ENCODE assay signal across 8 cellular contexts in the genomic region with DNA sequence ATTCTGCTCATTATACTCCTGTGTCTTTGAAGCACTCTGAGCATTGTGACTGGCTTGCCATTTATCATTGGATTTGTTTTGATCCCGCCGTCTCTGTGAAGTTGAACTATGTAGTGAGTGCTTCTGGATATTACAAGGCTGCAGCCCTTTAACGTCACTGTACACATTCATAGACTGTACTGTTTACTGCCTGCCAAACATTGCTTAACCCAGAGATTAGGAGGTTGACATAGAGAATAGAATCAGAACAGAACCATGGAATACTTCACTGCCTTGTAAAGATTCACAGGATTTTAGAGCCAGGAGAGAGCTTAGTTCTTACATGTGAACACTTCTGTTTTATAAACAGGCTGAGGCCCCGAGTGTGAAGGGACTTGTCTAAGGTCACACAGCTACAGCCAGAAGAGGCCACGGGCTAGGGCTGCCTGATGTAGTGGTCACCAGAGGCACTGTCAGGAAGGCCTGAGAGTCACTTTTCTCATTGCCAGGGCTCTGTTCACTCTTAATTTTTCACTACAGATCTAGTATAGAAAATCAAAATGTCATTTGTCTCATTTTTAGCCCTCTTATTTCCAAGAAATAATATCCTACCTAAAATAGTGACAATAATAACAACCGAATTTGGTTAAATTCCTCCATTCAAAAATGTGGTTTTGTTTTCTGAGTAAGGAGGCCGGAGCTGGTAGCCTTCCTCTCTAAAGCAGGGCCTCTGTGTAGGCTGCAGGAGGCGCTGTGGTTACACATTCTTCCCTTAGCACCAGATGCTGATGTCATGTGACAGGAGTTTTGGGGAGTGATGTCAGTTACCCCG.
DNase-seq lines count a peak whose midpoint lies in the region; ATAC-seq and TF ChIP-seq lines count a peak whose summit lies in the region.

No MANE protein-coding gene starts in this region.

- no peaks in the 10 kb centered on the region for H4K20me1 ChIP-seq in PC-3 (ENCODE audit: low read length)

- CTCF ChIA-PET in PC-3 (lab: Charles Lee): interaction anchor here (1.0 kb wide), 2 partner anchors 54 to 115 kb away, joined by 4 to 5 read pairs; no protein-coding TSS in a partner anchor

- no peaks in the 10 kb centered on the region for H3K4me1 Mint-ChIP-seq in activated naive CD8-positive, alpha-beta T cell treated with anti-CD3 and anti-CD28 coated beads, Interleukin-2, amount 50 U/mL, for 24 hours

- H3K36me3 Mint-ChIP-seq in activated naive CD8-positive, alpha-beta T cell treated with anti-CD3 and anti-CD28 coated beads, Interleukin-2, amount 50 U/mL, for 24 hours (ENCODE audit: low read depth): peaks cover 69% of the 10 kb centered on the region

- TF ChIP-seq CTCF in PC-3 (conservative IDR thresholded peaks at IDR 0.05; ENCODE audit: low read depth, low read length) (peak; percentile 86), left ventricle myocardium inferior (IDR thresholded peaks at IDR 0.05; ENCODE audit: borderline replicate concordance) (peak; percentile 76)

- H3K9me3 ChIP-seq in PC-3 (ENCODE audit: low read length): no peaks in the 10 kb centered on the region
- H3K9me3 ChIP-seq in left ventricle myocardium inferior (replicated peaks): no peaks in the 10 kb centered on the region

- no peak overlapping the region for H3K9ac ChIP-seq in PC-3 (ENCODE audit: low read length)

- H3K4me3 ChIP-seq in PC-3 (ENCODE audit: low read length): no peak overlapping the region
- no peak overlapping the region for H3K4me3 ChIP-seq in left ventricle myocardium inferior

- no peak overlapping the region for H3K4me2 ChIP-seq in PC-3 (ENCODE audit: low read length)

- POLR2A ChIA-PET in PC-3 (lab: Charles Lee; ENCODE audit: unreplicated experiment): no interaction called here

- intact Hi-C loops in PC-3 (cut with micrococcal nuclease) (loop anchor here (1.0 kb wide), 1 partner anchor 54 kb away; no protein-coding TSS in a partner anchor), left ventricle myocardium inferior (cut with micrococcal nuclease) (no loop called here)

- H3K27me3 ChIP-seq in PC-3 (ENCODE audit: low read length) (no peaks in the 10 kb centered on the region), left ventricle myocardium inferior (ENCODE audit: low read depth) (no peaks in the 10 kb centered on the region)

- H3K4me1 ChIP-seq in PC-3 (ENCODE audit: insufficient read depth, low read length) (no peaks in the 10 kb centered on the region), left ventricle myocardium inferior (peaks cover 26% of the 10 kb centered on the region)

- ATAC-seq in HG02610 (IDR thresholded peaks at IDR 0.05; ENCODE audit: unreplicated experiment) (peak; percentile 62), PC-3 (peak; percentile 73), GM18517 (IDR thresholded peaks at IDR 0.05; ENCODE audit: unreplicated experiment) (no peak)
- peak; percentile 73 for ATAC-seq in activated naive CD8-positive, alpha-beta T cell treated with anti-CD3 and anti-CD28 coated beads, Interleukin-2, amount 50 U/mL, for 24 hours

- H3K9me2 ChIP-seq in PC-3 (replicated peaks; ENCODE audit: low read length): no peaks in the 10 kb centered on the region

- H3K36me3 ChIP-seq in PC-3 (ENCODE audit: low read depth, low read length): peaks cover 75% of the 10 kb centered on the region
- peaks cover 77% of the 10 kb centered on the region for H3K36me3 ChIP-seq in left ventricle myocardium inferior

- BruUV-seq in PC-3 (replicated peaks; lab: Mats Ljungman, UMichigan): no TSS peak

- H3F3A ChIP-seq in PC-3 (ENCODE audit: low read length, unreplicated experiment): no peaks in the 10 kb centered on the region

- no peak overlapping the region for H3K27ac Mint-ChIP-seq in activated naive CD8-positive, alpha-beta T cell treated with anti-CD3 and anti-CD28 coated beads, Interleukin-2, amount 50 U/mL, for 24 hours

- no peaks in the 10 kb centered on the region for H3K79me2 ChIP-seq in PC-3 (ENCODE audit: low read length)

- no peak overlapping the region for H3K4me3 Mint-ChIP-seq in activated naive CD8-positive, alpha-beta T cell treated with anti-CD3 and anti-CD28 coated beads, Interleukin-2, amount 50 U/mL, for 24 hours

- H3K27ac ChIP-seq in PC-3 (ENCODE audit: low read length) (no peak overlapping the region), left ventricle myocardium inferior (replicated peaks) (peak overlapping the region; percentile 79)

- no peak overlapping the region for H2AFZ ChIP-seq in PC-3 (ENCODE audit: low read length)

- H3K27me3 Mint-ChIP-seq in activated naive CD8-positive, alpha-beta T cell treated with anti-CD3 and anti-CD28 coated beads, Interleukin-2, amount 50 U/mL, for 24 hours: no peaks in the 10 kb centered on the region

- peak; percentile 70 for DNase-seq in ELR (ENCODE audit: low read depth)
- DNase-seq in PC-3: peak; percentile 46
- peak; percentile 46 for DNase-seq in activated naive CD8-positive, alpha-beta T cell treated with anti-CD3 and anti-CD28 coated beads, Interleukin-2, amount 50 U/mL, for 24 hours
- peak; percentile 42 for DNase-seq in left ventricle myocardium inferior
- DNase-seq in putamen (ENCODE audit: low spot score): peak; percentile 64
- no peak for DNase-seq in GOT3 (lab: John Stamatoyannopoulos, UW)

- no peaks in the 10 kb centered on the region for H3K9me3 Mint-ChIP-seq in activated naive CD8-positive, alpha-beta T cell treated with anti-CD3 and anti-CD28 coated beads, Interleukin-2, amount 50 U/mL, for 24 hours
